Comparison of ENCODE assay signal across 8 cellular contexts in the genomic region with DNA sequence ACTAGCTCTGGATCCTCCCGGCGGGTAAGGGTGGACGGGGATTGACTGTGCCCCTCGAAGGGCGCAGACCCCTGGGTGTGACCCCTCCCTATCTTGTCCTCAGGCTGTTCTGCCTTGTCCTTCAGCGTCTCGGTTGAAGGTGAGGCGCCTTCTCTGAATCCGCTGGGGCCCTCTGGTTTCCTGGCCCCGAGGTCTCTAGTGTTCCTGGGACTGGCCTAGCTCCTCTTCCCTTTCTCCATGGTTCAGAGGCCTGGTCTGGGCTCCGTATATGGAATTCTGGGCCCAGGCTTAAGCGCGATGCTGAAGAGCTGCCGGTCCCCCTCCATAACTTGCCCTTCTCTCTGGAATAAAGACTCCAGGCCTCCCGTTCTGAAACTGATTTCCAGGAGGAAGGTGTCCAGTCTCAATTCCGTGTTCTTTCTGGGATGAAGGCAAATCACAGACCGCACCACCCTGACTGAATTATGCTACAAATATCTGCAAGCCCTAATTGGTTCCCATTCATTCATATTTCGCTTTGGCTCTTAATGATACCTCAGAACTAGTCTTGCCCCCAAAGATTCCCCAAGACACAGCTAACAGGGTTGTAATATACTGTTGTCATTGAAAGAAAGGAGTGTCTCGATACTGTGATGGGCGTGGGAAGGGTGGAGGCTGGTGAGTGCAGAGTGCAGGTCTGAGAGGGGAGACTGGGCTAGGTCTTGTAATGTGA. TPM values are rescaled to one million over a fixed set of nuclear protein-coding genes. Genes with fewer than 3 reads are reported as not detected.
DNase-seq lines count a peak whose midpoint lies in the region; ATAC-seq and TF ChIP-seq lines count a peak whose summit lies in the region.

No MANE protein-coding gene starts in this region.

- no peaks in the 10 kb centered on the region for H3K9me3 ChIP-seq in mononuclear cell (ENCODE audit: low read depth, low read length)

- H3K4me3 ChIP-seq in GM12875 (ENCODE audit: low read depth, low read length) (peak overlapping the region; percentile 87), cardiac fibroblast (replicated peaks in 1 of 2; ENCODE audit: low read depth in 2 of 2, low read length in 2 of 2) (peak overlapping the region; percentile 91 to 93), mononuclear cell (ENCODE audit: low read length) (peak overlapping the region; percentile 91)

- no peak for ATAC-seq in GM18520 (IDR thresholded peaks at IDR 0.05; ENCODE audit: unreplicated experiment)

- DNase-seq in HT-29 (ENCODE audit: low spot score) (peak; percentile 31), cardiac fibroblast (ENCODE audit: low read depth in 2 of 2) (peak; percentile 16 to 24), activated gamma-delta T cell (lab: John Stamatoyannopoulos, UW) (no peak), NCI-H345 (lab: John Stamatoyannopoulos, UW) (no peak)
- no peak for DNase-seq in activated CD4-positive, CD25-positive, alpha-beta regulatory T cell (lab: John Stamatoyannopoulos, UW)

- no peaks in the 10 kb centered on the region for H3K27me3 ChIP-seq in mononuclear cell (ENCODE audit: insufficient read depth, low read length)

- peaks cover 36% of the 10 kb centered on the region for H3K4me1 ChIP-seq in mononuclear cell (ENCODE audit: insufficient read depth, low read length)

- TF ChIP-seq CTCF in GM12875 (IDR thresholded peaks at IDR 0.05; ENCODE audit: borderline replicate concordance, insufficient read depth, low read depth, low read length), result no peak
- no peak for TF ChIP-seq CTCF in cardiac fibroblast (IDR thresholded peaks at IDR 0.05; ENCODE audit: low read depth, low read length)

RNA-seq across cellular contexts. Expression of a gene that starts 0.7 kb away (rescaled TPM):
- total RNA-seq in HT-29 (2014; rRNA removed; shearing (Covaris generic)), result 107 and 121 TPM in 2 replicates
- 48.1 TPM for total RNA-seq in mononuclear cell

RNA-seq across cellular contexts. Expression of a gene that starts 11.1 kb away (rescaled TPM):
- total RNA-seq in HT-29 (2014; rRNA removed; shearing (Covaris generic)), result 0.64 and 2.5 TPM in 2 replicates
- total RNA-seq in mononuclear cell, result not detected

RNA-seq across cellular contexts. Expression of a gene that starts 19.5 kb away (rescaled TPM):
- 11.5 and 15.1 TPM in 2 replicates for total RNA-seq in HT-29 (2014; rRNA removed; shearing (Covaris generic))
- 4.3 TPM for total RNA-seq in mononuclear cell

RNA-seq across cellular contexts. Expression of a gene that starts 26.1 kb away (rescaled TPM):
- 42.8 and 43.2 TPM in 2 replicates for total RNA-seq in HT-29 (2014; rRNA removed; shearing (Covaris generic))
- 20.8 TPM for total RNA-seq in mononuclear cell

RNA-seq across cellular contexts. Expression of a gene that starts 26.9 kb away (rescaled TPM):
- total RNA-seq in HT-29 (2014; rRNA removed; shearing (Covaris generic)), result 158 and 183 TPM in 2 replicates
- 89.1 TPM for total RNA-seq in mononuclear cell

Comparison
In these comparisons a context has a peak if more than half of its experiments do, and no peak if none do; other contexts are left out.
1. DNase-seq: peak in HT-29 (single experiment) and cardiac fibroblast (2 of 2); none in activated CD4-positive, CD25-positive, alpha-beta regulatory T cell (0 of 4), activated gamma-delta T cell (single experiment) and NCI-H345 (single experiment).
2. Peak in every context shown above with its lines, with median percentiles within 50 percentile points of each other: H3K4me3 ChIP-seq.